ENCODE assay signal across 9 cellular contexts in the genomic region with DNA sequence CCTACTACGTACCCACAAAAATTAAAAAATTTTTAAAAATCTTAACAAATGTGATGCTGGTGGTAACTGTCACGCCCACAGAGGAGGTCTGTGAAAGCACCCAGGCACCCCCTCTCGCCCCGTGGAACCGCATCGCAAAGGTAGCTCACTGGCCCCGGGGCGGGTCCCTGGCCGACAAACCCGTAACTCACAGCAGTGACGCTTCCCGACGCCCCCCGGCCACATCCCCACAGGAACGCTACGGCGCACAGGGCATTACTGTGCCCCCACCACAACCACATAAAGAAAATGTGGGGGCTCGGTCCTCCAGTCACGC. TPM values are rescaled to one million over a fixed set of nuclear protein-coding genes. Genes with fewer than 3 reads are reported as not detected.
A peak's percentile ranks its signal among the peaks of the same experiment; 100 is the strongest.
DNase-seq lines count a peak whose midpoint lies in the region; ATAC-seq, FAIRE-seq and TF ChIP-seq lines count a peak whose summit lies in the region.
"Had no signal": no experiment of that assay in that cellular context is flagged by ENCODE, and none has a peak within 500 bp of the region (broad histone marks: within the 10 kb centered on the region; RNA-seq: fewer than 3 reads in every experiment).

No MANE protein-coding gene starts in this region.

- H3K4me1 Mint-ChIP-seq in T-helper 2 cell treated with Interferon-gamma antibody and Interleukin-4, amounts not matched to agents 5 μg/mL and 100 μg/mL, for 36 hours (ENCODE audit: low read depth) = peaks cover 13% of the 10 kb centered on the region
- peaks cover 22% of the 10 kb centered on the region for H3K4me1 Mint-ChIP-seq in neural crest cell

- H3K27me3 Mint-ChIP-seq in T-helper 2 cell treated with Interferon-gamma antibody and Interleukin-4, amounts not matched to agents 5 μg/mL and 100 μg/mL, for 36 hours (ENCODE audit: low read depth) = no peaks in the 10 kb centered on the region
- no peaks in the 10 kb centered on the region for H3K27me3 Mint-ChIP-seq in neural crest cell (ENCODE audit: low read depth)

- H3K36me3 Mint-ChIP-seq in T-helper 2 cell treated with Interferon-gamma antibody and Interleukin-4, amounts not matched to agents 5 μg/mL and 100 μg/mL, for 36 hours (ENCODE audit: low read depth) = no peaks in the 10 kb centered on the region
- H3K36me3 Mint-ChIP-seq in neural crest cell (ENCODE audit: low read depth) = no peaks in the 10 kb centered on the region

- no peaks in the 10 kb centered on the region for H3K9me3 ChIP-seq in endocrine pancreas (ENCODE audit: control insufficient read depth, low read length)

- peak overlapping the region; percentile 62 for H3K27ac Mint-ChIP-seq in T-helper 2 cell treated with Interferon-gamma antibody and Interleukin-4, amounts not matched to agents 5 μg/mL and 100 μg/mL, for 36 hours
- H3K27ac Mint-ChIP-seq in neural crest cell (ENCODE audit: unreplicated experiment) = peak overlapping the region; percentile 50

- peak overlapping the region; percentile 87 for H3K27ac ChIP-seq in C4-2B

- peak overlapping the region; percentile 86 for H3K4me3 Mint-ChIP-seq in T-helper 2 cell treated with Interferon-gamma antibody and Interleukin-4, amounts not matched to agents 5 μg/mL and 100 μg/mL, for 36 hours
- peak overlapping the region; percentile 99 for H3K4me3 Mint-ChIP-seq in neural crest cell

- H3K36me3 ChIP-seq in endocrine pancreas (ENCODE audit: control insufficient read depth, insufficient read depth, low read length) = no peaks in the 10 kb centered on the region

- FAIRE-seq in frontal cortex (lab: Jason Lieb, UNC) = no peak

- no peaks in the 10 kb centered on the region for H3K9me3 Mint-ChIP-seq in T-helper 2 cell treated with Interferon-gamma antibody and Interleukin-4, amounts not matched to agents 5 μg/mL and 100 μg/mL, for 36 hours
- no peaks in the 10 kb centered on the region for H3K9me3 Mint-ChIP-seq in neural crest cell

- ATAC-seq in HG02588 (IDR thresholded peaks at IDR 0.05; ENCODE audit: unreplicated experiment) = peak; percentile 12

- H3K27me3 ChIP-seq in endocrine pancreas (ENCODE audit: control insufficient read depth, insufficient read depth, low read length) = no peaks in the 10 kb centered on the region

- H3K4me1 ChIP-seq in endocrine pancreas (ENCODE audit: control insufficient read depth, insufficient read depth, low read length) = no peaks in the 10 kb centered on the region

- DNase-seq in T-helper 2 cell treated with Interferon-gamma antibody and Interleukin-4, amounts not matched to agents 5 μg/mL and 100 μg/mL, for 36 hours (ENCODE audit: low spot score) = no peak
- DNase-seq in neural crest cell (ENCODE audit: low read depth, low spot score) (peak; percentile 13), UCSD-AML1 (lab: John Stamatoyannopoulos, UW; ENCODE audit: unreplicated experiment) (no peak), HUDEP-2 (lab: John Stamatoyannopoulos, UW; ENCODE audit: unreplicated experiment in 76 of 76) (no peak), frontal cortex (ENCODE audit: low spot score in 2 of 2) (no peak)

- H3K4me3 ChIP-seq in endocrine pancreas (ENCODE audit: control insufficient read depth, insufficient read depth, low read length) = peak overlapping the region; percentile 67

- peak overlapping the region; percentile 84 for H3K9ac ChIP-seq in endocrine pancreas (ENCODE audit: control insufficient read depth, insufficient read depth, low read length)

- TF ChIP-seq CTCF in C4-2B (conservative IDR thresholded peaks at IDR 0.05) = no peak
- TF ChIP-seq CTCF in neural crest cell (conservative IDR thresholded peaks at IDR 0.05) = no peak

RNA-seq across cellular contexts. Expression of a gene that starts 0.4 kb away (rescaled TPM):
- total RNA-seq in neural crest cell = 32.0 and 35.5 TPM in 2 replicates
- total RNA-seq in frontal cortex = 26.1 TPM

RNA-seq across cellular contexts. Expression of a gene that starts 0.6 kb away (rescaled TPM):
- 0.68 and 0.96 TPM in 2 replicates for total RNA-seq in neural crest cell
- total RNA-seq in frontal cortex = 1.2 TPM

RNA-seq across cellular contexts. Expression of a gene that starts 33.3 kb away (rescaled TPM):
- 17.6 and 21.1 TPM in 2 replicates for total RNA-seq in neural crest cell
- total RNA-seq in frontal cortex = 7.7 TPM

RNA-seq across cellular contexts. Expression of a gene that starts 40.3 kb away (rescaled TPM):
- total RNA-seq in neural crest cell (36.8 and 37.8 TPM in 2 replicates), frontal cortex (34.6 TPM)

RNA-seq across cellular contexts. Expression of a gene that starts 54.4 kb away (rescaled TPM):
- total RNA-seq in neural crest cell (0.65 TPM in 1 of 2 replicates, not detected in the other), frontal cortex (not detected)
- total RNA-seq: lung microvascular endothelial cell had no signal
